9 cellular contexts compared by ENCODE assay signal in genomic region chr2:43086451-43087221, GRCh38.
DNase-seq lines count a peak whose midpoint lies in the region; ATAC-seq, FAIRE-seq and TF ChIP-seq lines count a peak whose summit lies in the region.
"Had no signal": no experiment of that assay in that cellular context is flagged by ENCODE, and none has a peak within 500 bp of the region (broad histone marks: within the 10 kb centered on the region; RNA-seq: fewer than 3 reads in every experiment).

No MANE protein-coding gene starts in this region.

- no peaks in the 10 kb centered on the region for H3K27me3 ChIP-seq in HCT116 (ENCODE audit: insufficient read depth, low read length)

- H3K9me2 ChIP-seq in HCT116 (ENCODE audit: insufficient read depth), result no peaks in the 10 kb centered on the region

- no peak overlapping the region for H3K27ac ChIP-seq in HCT116 (ENCODE audit: low read depth, low read length)
- H3K27ac ChIP-seq: VCaP had no signal

- POLR2A ChIA-PET in HCT116 (lab: Charles Lee), result no interaction called here

- intact Hi-C loops in HCT116 (cut with micrococcal nuclease), result no loop called here

- peak; percentile 54; the same call in 1 of the 2 replicates for ATAC-seq in HCT116

- peak overlapping the region; percentile 57 for H3K4me2 ChIP-seq in HCT116 (ENCODE audit: low read length)

- TF ChIP-seq POLR2A in HCT116 (IDR thresholded peaks at IDR 0.05; ENCODE audit: borderline replicate concordance, extremely low read depth, insufficient read depth, insufficient read length), result no peak

- no peak for TF ChIP-seq CTCF in HCT116 (IDR thresholded peaks at IDR 0.05 in 2 of 3, conservative IDR thresholded peaks at IDR 0.05 in 1 of 3; ENCODE audit: borderline replicate concordance in 1 of 3, insufficient read depth in 1 of 3, low read depth in 2 of 3, low read length in 2 of 3)

- H2AFZ ChIP-seq in HCT116 (ENCODE audit: low read depth, low read length, poor library complexity, severe bottlenecking), result peak overlapping the region; percentile 54

- RAD21 ChIA-PET in HCT116 (lab: Charles Lee; ENCODE audit: low non-redundant PET in 1 of 2, low total read pairs in 2 of 2, uncharacterized antibody in 2 of 2, unreplicated experiment in 2 of 2), result no interaction called here

- BruUV-seq in HCT116 (replicated peaks; lab: Mats Ljungman, UMichigan), result no TSS peak

- no peaks in the 10 kb centered on the region for H3K36me3 ChIP-seq in HCT116 (ENCODE audit: control insufficient read depth in 1 of 2, insufficient read depth in 2 of 2, low read length in 2 of 2)

- DNase-seq in HCT116 (ENCODE audit: low read depth, low spot score), result peak; percentile 19
- DNase-seq in cerebellar cortex (ENCODE audit: low spot score), result peak; percentile 47
- DNase-seq in kidney tubule cell (ENCODE audit: low spot score), result peak; percentile 99
- DNase-seq in stromal cell of bone marrow (ENCODE audit: low read depth), result peak; percentile 98
- no peak for DNase-seq in GM19239 (ENCODE audit: insufficient read length, low spot score)
- no peak for DNase-seq in activated naive CD4-positive, alpha-beta T cell (lab: John Stamatoyannopoulos, UW)
- DNase-seq in activated CD4-positive, alpha-beta T cell treated with anti-CD3 and anti-CD28 coated beads for 48 hours, result no peak
- no peak for DNase-seq in ecto neural progenitor cell (ENCODE audit: low spot score)

- no peak for FAIRE-seq in GM19239 (lab: Jason Lieb, UNC)

- CTCF ChIA-PET in HCT116 (lab: Charles Lee), result no interaction called here

- H3K9me3 ChIP-seq in HCT116 (ENCODE audit: control insufficient read depth in 1 of 2, insufficient read depth in 1 of 2, low read depth in 1 of 2, low read length in 2 of 2), result peaks cover 4 to 11% of the 10 kb centered on the region in 2 experiments; a peak in 2 of 4 replicates

- H4K20me1 ChIP-seq in HCT116 (ENCODE audit: insufficient read depth), result no peaks in the 10 kb centered on the region

- peak overlapping the region; percentile 23 for H3K9ac ChIP-seq in HCT116 (ENCODE audit: low read length)

- no peaks in the 10 kb centered on the region for H3K79me2 ChIP-seq in HCT116 (ENCODE audit: insufficient read depth, low read length)

- no peak for TF ChIP-seq RAD21 in HCT116 (IDR thresholded peaks at IDR 0.05; ENCODE audit: low read depth)

- H3K4me3 ChIP-seq in HCT116 (replicated peaks in 1 of 2; ENCODE audit: low read depth in 1 of 2, low read length in 2 of 2), result no peak overlapping the region

- peaks cover 0 to 18% of the 10 kb centered on the region in 2 experiments; a peak in 2 of 4 replicates for H3K4me1 ChIP-seq in HCT116 (ENCODE audit: control insufficient read depth in 1 of 2, insufficient read depth in 2 of 2, low read length in 2 of 2)

TF ChIP-seq in HCT116, 20 proteins besides CTCF, POLR2A, EP300 and RAD21:
- TF ChIP-seq EGR1 (IDR thresholded peaks at IDR 0.05; ENCODE audit: low read depth) (no peak), YY1 (IDR thresholded peaks at IDR 0.05; ENCODE audit: extremely low read depth, insufficient replicate concordance, low read depth, low read length) (no peak), POLR2AphosphoS5 (IDR thresholded peaks at IDR 0.05; ENCODE audit: low read depth, low read length) (no peak), FOSL1 (IDR thresholded peaks at IDR 0.05; ENCODE audit: low read depth) (peak; percentile 34; the same call in 1 of the 2 replicates), SP1 (IDR thresholded peaks at IDR 0.05; ENCODE audit: low read depth) (no peak), JUND (IDR thresholded peaks at IDR 0.05) (peak; percentile 38), ATF3 (IDR thresholded peaks at IDR 0.05) (no peak), EZH2 (IDR thresholded peaks at IDR 0.05) (no peak), REST (IDR thresholded peaks at IDR 0.05; ENCODE audit: low read depth) (no peak), TCF7L2 (IDR thresholded peaks at IDR 0.05; ENCODE audit: borderline replicate concordance, extremely low read depth, insufficient read depth, insufficient read length) (no peak)

Comparison
In these comparisons a context has a peak if more than half of its experiments do, and no peak if none do; other contexts are left out.
1. DNase-seq: peak in HCT116 (single experiment), cerebellar cortex (single experiment), kidney tubule cell (single experiment) and stromal cell of bone marrow (single experiment); none in GM19239 (single experiment), activated naive CD4-positive, alpha-beta T cell (0 of 4), activated CD4-positive, alpha-beta T cell treated with anti-CD3 and anti-CD28 coated beads for 48 hours (single experiment) and ecto neural progenitor cell (single experiment).